Comparison of ENCODE assay signal across 1 cellular context in genomic region chr1:225779165-225779564, GRCh38.
TF ChIP-seq lines count a peak whose summit lies in the region.

No MANE protein-coding gene starts in this region.

TF ChIP-seq in GM12878, 131 proteins besides CTCF, POLR2A, EP300 and RAD21:
- TF ChIP-seq MLLT1 (IDR thresholded peaks at IDR 0.05), result 0 out of 2 replicates have a peak, but pooled peaks have one; percentile 17
